ENCODE assay signal across 27 cellular contexts in the genomic region with DNA sequence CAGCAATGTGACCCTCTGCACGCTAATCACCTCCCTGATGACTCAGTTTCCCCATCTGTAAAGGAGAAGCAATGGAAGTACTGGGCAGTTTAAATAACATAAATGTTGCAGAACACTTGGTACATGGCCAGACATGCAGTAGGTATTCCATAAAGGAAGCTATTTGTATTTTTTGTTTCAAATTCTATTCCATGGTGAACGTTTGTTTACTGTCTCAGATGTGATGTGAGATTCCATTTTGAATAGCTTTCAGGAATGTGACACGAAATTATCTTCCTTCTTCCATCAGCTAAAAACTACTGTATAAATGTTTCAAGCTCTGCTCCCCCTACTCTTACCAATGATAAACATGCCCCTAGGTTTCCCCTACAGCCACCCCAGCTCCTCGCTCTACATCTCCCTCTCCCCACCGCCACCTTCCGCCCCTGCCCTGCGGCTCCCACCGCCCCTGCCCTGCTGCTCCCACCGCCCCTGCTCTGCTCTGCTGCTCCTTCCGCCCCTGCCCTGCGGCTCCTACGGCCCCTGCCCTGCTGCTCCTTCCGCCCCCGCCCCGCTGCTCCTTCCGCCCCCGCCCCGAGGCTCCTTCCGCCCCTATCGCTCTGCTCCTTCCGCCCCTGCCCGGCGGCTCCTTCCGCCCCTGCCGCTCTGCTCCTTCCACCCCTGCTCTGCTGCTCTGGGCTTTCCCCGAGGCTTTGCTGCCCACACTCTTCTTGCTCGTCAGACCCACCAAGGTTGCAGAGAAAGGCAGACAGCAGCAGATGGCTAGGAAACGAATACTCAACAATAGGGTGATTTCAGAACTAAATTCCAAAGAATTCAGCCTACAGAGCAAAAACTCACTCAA.
DNase-seq lines count a peak whose midpoint lies in the region; ATAC-seq and TF ChIP-seq lines count a peak whose summit lies in the region.
"Had no signal": no experiment of that assay in that cellular context is flagged by ENCODE, and none has a peak within 500 bp of the region (broad histone marks: within the 10 kb centered on the region; RNA-seq: fewer than 3 reads in every experiment).

No MANE protein-coding gene starts in this region.

- no peak overlapping the region for H4K12ac ChIP-seq in trophoblast cell (ENCODE audit: low read depth, low read length)

- no peak for TF ChIP-seq POLR2A in HCT116 (IDR thresholded peaks at IDR 0.05; ENCODE audit: borderline replicate concordance, extremely low read depth, insufficient read depth, insufficient read length)
- TF ChIP-seq POLR2A in uterus (IDR thresholded peaks at IDR 0.05), result no peak

- H3K4me3 Mint-ChIP-seq in activated CD4-positive, alpha-beta T cell treated with anti-CD3 and anti-CD28 coated beads, Interleukin-2, amount 10 ng/mL, durations not matched to agents 7 days and 5 days, result no peak overlapping the region
- H3K4me3 Mint-ChIP-seq: activated B cell treated with CpG ODN at 0.5 μM for 24 hours; activated T-cell treated with anti-CD3 and anti-CD28 coated beads, Interleukin-2, amount 50 U/mL, for 72 hours; central memory CD8-positive, alpha-beta T cell; neural crest cell had no signal

- no peak overlapping the region for H2BK12ac ChIP-seq in trophoblast cell (ENCODE audit: low read length)

- H3K23ac ChIP-seq in trophoblast cell (ENCODE audit: low read length), result no peak overlapping the region

- no peak overlapping the region for H4K91ac ChIP-seq in trophoblast cell (ENCODE audit: low read depth, low read length)

- H3K4me1 Mint-ChIP-seq in activated CD4-positive, alpha-beta T cell treated with anti-CD3 and anti-CD28 coated beads, Interleukin-2, amount 10 ng/mL, durations not matched to agents 7 days and 5 days, result no peaks in the 10 kb centered on the region
- H3K4me1 Mint-ChIP-seq: activated B cell treated with CpG ODN at 0.5 μM for 24 hours; central memory CD8-positive, alpha-beta T cell had no signal

- peaks cover 4% of the 10 kb centered on the region for H3K27me3 Mint-ChIP-seq in activated CD4-positive, alpha-beta T cell treated with anti-CD3 and anti-CD28 coated beads, Interleukin-2, amount 10 ng/mL, durations not matched to agents 7 days and 5 days

- H3K4me2 ChIP-seq in HCT116 (ENCODE audit: low read length) (peak overlapping the region; percentile 48; the same call in 1 of the 2 replicates), trophoblast cell (ENCODE audit: low read length) (no peak overlapping the region)
- H3K4me2 ChIP-seq: BLaER1, PC-9 had no signal

- BruUV-seq in HCT116 (replicated peaks; lab: Mats Ljungman, UMichigan), result no TSS peak

- H3K36me3 ChIP-seq in HCT116 (ENCODE audit: control insufficient read depth in 1 of 2, insufficient read depth in 2 of 2, low read length in 2 of 2), result no peaks in the 10 kb centered on the region
- H3K36me3 ChIP-seq in trophoblast cell (ENCODE audit: control insufficient read depth in 1 of 2, insufficient read depth in 2 of 2, low read length in 2 of 2), result no peaks in the 10 kb centered on the region
- H3K36me3 ChIP-seq in uterus, result no peaks in the 10 kb centered on the region
- H3K36me3 ChIP-seq: BLaER1, upper lobe of right lung had no signal

- CTCF ChIA-PET in HCT116 (lab: Charles Lee), result no interaction called here
- CTCF ChIA-PET in activated CD4-positive, alpha-beta T cell treated with anti-CD3 and anti-CD28 coated beads, Interleukin-2, amount 10 ng/mL, durations not matched to agents 7 days and 5 days (lab: Charles Lee), result no interaction called here

- no peak overlapping the region for H3K27ac Mint-ChIP-seq in activated CD4-positive, alpha-beta T cell treated with anti-CD3 and anti-CD28 coated beads, Interleukin-2, amount 10 ng/mL, durations not matched to agents 7 days and 5 days
- H3K27ac Mint-ChIP-seq: activated B cell treated with CpG ODN at 0.5 μM for 24 hours; activated T-cell treated with anti-CD3 and anti-CD28 coated beads, Interleukin-2, amount 50 U/mL, for 72 hours; progenitor cell of endocrine pancreas had no signal

- H3K9ac ChIP-seq in HCT116 (ENCODE audit: low read length) (no peak overlapping the region), trophoblast cell (ENCODE audit: low read length) (no peak overlapping the region)
- H3K9ac ChIP-seq: BLaER1 had no signal

- H3K9me3 ChIP-seq in HCT116 (ENCODE audit: control insufficient read depth in 1 of 2, insufficient read depth in 1 of 2, low read depth in 1 of 2, low read length in 2 of 2) (no peaks in the 10 kb centered on the region), trophoblast cell (ENCODE audit: insufficient read depth, low read depth, low read length) (no peaks in the 10 kb centered on the region), uterus (no peaks in the 10 kb centered on the region)
- H3K9me3 ChIP-seq: upper lobe of right lung had no signal

- H3K4me1 ChIP-seq in HCT116 (ENCODE audit: control insufficient read depth in 1 of 2, insufficient read depth in 2 of 2, low read length in 2 of 2) (peaks cover 9 to 42% of the 10 kb centered on the region in 2 experiments; a peak in 3 of 4 replicates), trophoblast cell (ENCODE audit: control insufficient read depth in 1 of 2, insufficient read depth in 2 of 2, low read length in 2 of 2) (peaks cover 8 to 11% of the 10 kb centered on the region in 2 experiments), uterus (no peaks in the 10 kb centered on the region)
- H3K4me1 ChIP-seq: BLaER1, upper lobe of right lung had no signal

- no peak for ATAC-seq in HCT116
- ATAC-seq in HG02885 (IDR thresholded peaks at IDR 0.05; ENCODE audit: poor library complexity, unreplicated experiment), result no peak
- ATAC-seq: activated T-cell treated with anti-CD3 and anti-CD28 coated beads, Interleukin-2, amount 50 U/mL, for 72 hours; upper lobe of right lung had no signal

- H3K18ac ChIP-seq in trophoblast cell (ENCODE audit: low read length), result no peak overlapping the region

- no peaks in the 10 kb centered on the region for H3K9me2 ChIP-seq in HCT116 (ENCODE audit: insufficient read depth)

- H3K79me1 ChIP-seq in trophoblast cell (ENCODE audit: low read length), result peaks cover 8% of the 10 kb centered on the region

- intact Hi-C loops in HCT116 (cut with micrococcal nuclease), result no loop called here
- intact Hi-C loops in uterus (cut with DNase I; ENCODE audit: low total_unique reads), result no loop called here

- H2AFZ ChIP-seq in HCT116 (ENCODE audit: low read depth, low read length, poor library complexity, severe bottlenecking) (no peak overlapping the region), trophoblast cell (ENCODE audit: insufficient read depth, low read length, poor library complexity) (no peak overlapping the region)
- H2AFZ ChIP-seq: PC-9 had no signal

- DNase-seq in HCT116 (ENCODE audit: low read depth, low spot score) (no peak), M059J (ENCODE audit: low read depth) (peak; percentile 33), ecto neural progenitor cell (ENCODE audit: low spot score) (peak; percentile 41), trophoblast cell (peak; percentile 63 to 77), uterus (no peak), cerebellum (ENCODE audit: low spot score) (no peak)
- no peak for DNase-seq in activated CD4-positive, alpha-beta T cell treated with anti-CD3 and anti-CD28 coated beads, Interleukin-2, amount 10 ng/mL, durations not matched to agents 7 days and 5 days
- DNase-seq: activated B cell treated with CpG ODN at 0.5 μM for 24 hours; activated CD4-positive, alpha-beta T cell treated with anti-CD3 and anti-CD28 coated beads, Interleukin-2, amount 50 U/mL, for 4 hours; activated naive CD4-positive, alpha-beta T cell; activated T-cell treated with anti-CD3 and anti-CD28 coated beads, Interleukin-2, amount 50 U/mL, for 72 hours; DMS153; Karpas-422; NCI-H146; NCI-H524 treated with DMSO at 0.1 percent for 48 hours; PC-9; SIG-M5; SW 1271; T1000; upper lobe of right lung had no signal

- RAD21 ChIA-PET in HCT116 (lab: Charles Lee; ENCODE audit: low non-redundant PET in 1 of 2, low total read pairs in 2 of 2, uncharacterized antibody in 2 of 2, unreplicated experiment in 2 of 2), result no interaction called here

- WGBS in trophoblast cell (ENCODE audit: extremely low coverage, insufficient coverage, insufficient read length), result no CpG with 5 or more reads among the region's 28 CpGs

- H2AK5ac ChIP-seq in trophoblast cell (ENCODE audit: low read length), result no peak overlapping the region

- no peak for TF ChIP-seq RAD21 in HCT116 (IDR thresholded peaks at IDR 0.05; ENCODE audit: low read depth)

- TF ChIP-seq CTCF in HCT116 (IDR thresholded peaks at IDR 0.05 in 2 of 3, conservative IDR thresholded peaks at IDR 0.05 in 1 of 3; ENCODE audit: borderline replicate concordance in 1 of 3, insufficient read depth in 1 of 3, low read depth in 2 of 3, low read length in 2 of 3) (no peak), uterus (IDR thresholded peaks at IDR 0.05) (no peak)

- no peak overlapping the region for H4K8ac ChIP-seq in trophoblast cell (ENCODE audit: low read depth, low read length)

- H3K14ac ChIP-seq in trophoblast cell (ENCODE audit: low read length), result no peak overlapping the region

- H2BK5ac ChIP-seq in trophoblast cell (ENCODE audit: low read depth, low read length, poor library complexity), result no peak overlapping the region

- no peaks in the 10 kb centered on the region for H3K9me3 Mint-ChIP-seq in activated CD4-positive, alpha-beta T cell treated with anti-CD3 and anti-CD28 coated beads, Interleukin-2, amount 10 ng/mL, durations not matched to agents 7 days and 5 days
- H3K9me3 Mint-ChIP-seq: activated B cell treated with CpG ODN at 0.5 μM for 24 hours; activated T-cell treated with anti-CD3 and anti-CD28 coated beads, Interleukin-2, amount 50 U/mL, for 72 hours; central memory CD8-positive, alpha-beta T cell had no signal

- no peaks in the 10 kb centered on the region for H3K27me3 ChIP-seq in HCT116 (ENCODE audit: insufficient read depth, low read length)
- H3K27me3 ChIP-seq in trophoblast cell (ENCODE audit: insufficient read depth, low read length), result no peaks in the 10 kb centered on the region
- no peaks in the 10 kb centered on the region for H3K27me3 ChIP-seq in uterus
- H3K27me3 ChIP-seq: BLaER1, dorsolateral prefrontal cortex, upper lobe of right lung had no signal

- no peaks in the 10 kb centered on the region for H4K20me1 ChIP-seq in HCT116 (ENCODE audit: insufficient read depth)
- H4K20me1 ChIP-seq: BLaER1 had no signal

- POLR2A ChIA-PET in HCT116 (lab: Charles Lee), result no interaction called here
- POLR2A ChIA-PET in activated CD4-positive, alpha-beta T cell treated with anti-CD3 and anti-CD28 coated beads, Interleukin-2, amount 10 ng/mL, durations not matched to agents 7 days and 5 days (lab: Charles Lee), result no interaction called here

- H3K79me2 ChIP-seq in HCT116 (ENCODE audit: insufficient read depth, low read length) (no peaks in the 10 kb centered on the region), trophoblast cell (ENCODE audit: control insufficient read depth, insufficient read depth, low read length, poor library complexity) (no peaks in the 10 kb centered on the region)

- H3K36me3 Mint-ChIP-seq in activated CD4-positive, alpha-beta T cell treated with anti-CD3 and anti-CD28 coated beads, Interleukin-2, amount 10 ng/mL, durations not matched to agents 7 days and 5 days (ENCODE audit: low read depth), result no peaks in the 10 kb centered on the region

- H2BK120ac ChIP-seq in trophoblast cell (ENCODE audit: insufficient read depth, low read length, poor library complexity), result no peak overlapping the region

- H3K4ac ChIP-seq in trophoblast cell (ENCODE audit: low read depth, low read length), result no peak overlapping the region

- no peak overlapping the region for H3K4me3 ChIP-seq in HCT116 (replicated peaks in 1 of 2; ENCODE audit: low read depth in 1 of 2, low read length in 2 of 2)
- no peak overlapping the region for H3K4me3 ChIP-seq in trophoblast cell (ENCODE audit: low read depth, low read length)
- H3K4me3 ChIP-seq in uterus, result no peak overlapping the region
- H3K4me3 ChIP-seq: BLaER1, lung, PC-9, upper lobe of right lung had no signal

- H3K27ac ChIP-seq in HCT116 (ENCODE audit: low read depth, low read length), result no peak overlapping the region
- no peak overlapping the region for H3K27ac ChIP-seq in trophoblast cell (ENCODE audit: low read depth, low read length)
- no peak overlapping the region for H3K27ac ChIP-seq in uterus
- H3K27ac ChIP-seq: BLaER1, dorsolateral prefrontal cortex, PC-9, upper lobe of right lung had no signal

Comparison
In these comparisons a context has a peak if more than half of its experiments do, and no peak if none do; other contexts are left out.
1. DNase-seq: peak in M059J (single experiment), ecto neural progenitor cell (single experiment) and trophoblast cell (2 of 2); none in HCT116 (single experiment), activated CD4-positive, alpha-beta T cell treated with anti-CD3 and anti-CD28 coated beads, Interleukin-2, amount 10 ng/mL, durations not matched to agents 7 days and 5 days (single experiment), uterus (0 of 2) and cerebellum (single experiment).